30 cellular contexts compared by ENCODE assay signal in genomic region chr9:108676344-108676743, GRCh38.
"Had no signal": no experiment of that assay in that cellular context is flagged by ENCODE, and none has a peak within 500 bp of the region (broad histone marks: within the 10 kb centered on the region; RNA-seq: fewer than 3 reads in every experiment).

No MANE protein-coding gene starts in this region.

- H3K27me3 ChIP-seq: adrenal gland, body of pancreas, breast epithelium had no signal

- DNase-seq: activated CD4-positive, alpha-beta memory T cell treated with anti-CD3 and anti-CD28 coated beads for 36 hours; activated CD4-positive, alpha-beta T cell treated with anti-CD3 and anti-CD28 coated beads for 36 hours; activated CD4-positive, alpha-beta T cell treated with anti-CD3 and anti-CD28 coated beads, Interleukin-2, amount 50 U/mL, for 1 hour; activated CD8-positive, alpha-beta memory T cell treated with anti-CD3 and anti-CD28 coated beads, Interleukin-2, amount 50 U/mL, for 4 hours; activated gamma-delta T cell treated with Interleukin-2 at 50 U/mL for 16 hours; activated naive CD4-positive, alpha-beta T cell treated with anti-CD3 and anti-CD28 coated beads for 36 hours; activated T-cell treated with anti-CD3 and anti-CD28 coated beads for 4 hours; activated T-cell treated with anti-CD3 and anti-CD28 coated beads, Interleukin-2, amount 50 U/mL, for 4 hours; adrenal gland; body of pancreas; NCI-H1105 treated with DMSO at 0.1 percent for 48 hours; NCI-H1436; NCI-H1694; NCI-H1930; NCI-H2081 treated with DMSO at 0.1 percent for 48 hours; NCI-H345; NCI-H748 treated with DMSO at 0.1 percent for 48 hours; NK-92 treated with Interleukin-12 subunit alpha and Interleukin-12 subunit beta, amount 100 ng/mL, for 24 hours; PC-9; SIG-M5; SW 1271; T-helper 1 cell; T-helper 9 cell had no signal

- ATAC-seq: activated CD4-positive, alpha-beta T cell treated with anti-CD3 and anti-CD28 coated beads for 36 hours; activated CD4-positive, CD25-positive, alpha-beta regulatory T cell treated with anti-CD3 and anti-CD28 coated beads, Interleukin-2, amount 50 U/mL, for 24 hours; activated naive CD4-positive, alpha-beta T cell treated with anti-CD3 and anti-CD28 coated beads, Interleukin-2, amount 50 U/mL, for 72 hours; activated T-cell treated with anti-CD3 and anti-CD28 coated beads, Interleukin-2, amount 50 U/mL, for 4 hours; body of pancreas; K562; Right ventricle myocardium inferior had no signal

- H3K4me2 ChIP-seq: PC-9 had no signal

- H3K4me3 Mint-ChIP-seq: activated CD4-positive, alpha-beta memory T cell treated with anti-CD3 and anti-CD28 coated beads for 36 hours; activated CD4-positive, alpha-beta T cell treated with anti-CD3 and anti-CD28 coated beads for 36 hours; activated naive CD4-positive, alpha-beta T cell treated with anti-CD3 and anti-CD28 coated beads for 36 hours; activated T-cell treated with anti-CD3 and anti-CD28 coated beads, Interleukin-2, amount 50 U/mL, for 4 hours; activated T-helper 1 cell treated with anti-CD3 and anti-CD28 coated beads, Interleukin-12 subunit alpha, Interleukin-12 subunit beta, Interleukin-2, Interleukin-4 antibody, amounts not matched to agents 30 ng/mL and 10 ng/mL and 1 ng/mL, durations not matched to agents 14 hours and 24 hours and 36 hours had no signal

- H3K27me3 Mint-ChIP-seq: activated CD4-positive, alpha-beta memory T cell treated with anti-CD3 and anti-CD28 coated beads for 36 hours; activated CD4-positive, alpha-beta T cell treated with anti-CD3 and anti-CD28 coated beads for 36 hours had no signal

- H3K9me3 ChIP-seq: adrenal gland, body of pancreas, breast epithelium had no signal

- H2AFZ ChIP-seq: PC-9 had no signal

- H3K27ac Mint-ChIP-seq: activated CD4-positive, alpha-beta memory T cell treated with anti-CD3 and anti-CD28 coated beads for 36 hours; activated CD4-positive, alpha-beta T cell treated with anti-CD3 and anti-CD28 coated beads for 36 hours; activated naive CD4-positive, alpha-beta T cell treated with anti-CD3 and anti-CD28 coated beads for 36 hours; activated naive CD4-positive, alpha-beta T cell treated with anti-CD3 and anti-CD28 coated beads, Interleukin-2, amount 50 U/mL, for 72 hours; activated T-helper 1 cell treated with anti-CD3 and anti-CD28 coated beads, Interleukin-12 subunit alpha, Interleukin-12 subunit beta, Interleukin-2, Interleukin-4 antibody, amounts not matched to agents 30 ng/mL and 10 ng/mL and 1 ng/mL, durations not matched to agents 14 hours and 24 hours and 36 hours had no signal

- H3K4me1 ChIP-seq: adrenal gland, body of pancreas, breast epithelium had no signal

- H3K27ac ChIP-seq: adrenal gland, body of pancreas, breast epithelium, PC-9, RWPE1 had no signal

- H3K36me3 ChIP-seq: adrenal gland, breast epithelium had no signal

- H3K9me3 Mint-ChIP-seq: activated CD4-positive, alpha-beta memory T cell treated with anti-CD3 and anti-CD28 coated beads for 36 hours; activated naive CD4-positive, alpha-beta T cell treated with anti-CD3 and anti-CD28 coated beads for 36 hours; activated naive CD4-positive, alpha-beta T cell treated with anti-CD3 and anti-CD28 coated beads, Interleukin-2, amount 50 U/mL, for 72 hours; activated T-cell treated with anti-CD3 and anti-CD28 coated beads, Interleukin-2, amount 50 U/mL, for 4 hours; activated T-helper 1 cell treated with anti-CD3 and anti-CD28 coated beads, Interleukin-12 subunit alpha, Interleukin-12 subunit beta, Interleukin-2, Interleukin-4 antibody, amounts not matched to agents 30 ng/mL and 10 ng/mL and 1 ng/mL, durations not matched to agents 14 hours and 24 hours and 36 hours had no signal

- H3K4me1 Mint-ChIP-seq: activated CD4-positive, alpha-beta T cell treated with anti-CD3 and anti-CD28 coated beads for 36 hours had no signal

- H3K4me3 ChIP-seq: adrenal gland, body of pancreas, breast epithelium, K562, PC-9 had no signal

- H3K36me3 Mint-ChIP-seq: activated CD4-positive, alpha-beta memory T cell treated with anti-CD3 and anti-CD28 coated beads for 36 hours; activated naive CD4-positive, alpha-beta T cell treated with anti-CD3 and anti-CD28 coated beads, Interleukin-2, amount 50 U/mL, for 72 hours had no signal
